In genomic region chr5:89168766-89169165, GRCh38 we compare ENCODE assay signal across 12 cellular contexts.
DNase-seq lines count a peak whose midpoint lies in the region; ATAC-seq, FAIRE-seq and TF ChIP-seq lines count a peak whose summit lies in the region.
"Had no signal": no experiment of that assay in that cellular context is flagged by ENCODE, and none has a peak within 500 bp of the region (broad histone marks: within the 10 kb centered on the region; RNA-seq: fewer than 3 reads in every experiment).

No MANE protein-coding gene starts in this region.

- no peak overlapping the region for H3K27ac ChIP-seq in coronary artery
- H3K27ac ChIP-seq: heart right ventricle had no signal

- no peak overlapping the region for H3K4me3 ChIP-seq in foreskin fibroblast (ENCODE audit: low read depth in 1 of 2, low read length in 2 of 2)
- no peak overlapping the region for H3K4me3 ChIP-seq in coronary artery
- H3K4me3 ChIP-seq: heart right ventricle had no signal

- ATAC-seq in HG02571 (IDR thresholded peaks at IDR 0.05; ENCODE audit: unreplicated experiment), result peak; percentile 68
- ATAC-seq in HG03280 (IDR thresholded peaks at IDR 0.05; ENCODE audit: unreplicated experiment), result peak; percentile 63
- ATAC-seq: heart right ventricle had no signal

- TF ChIP-seq CTCF in GM10248 (IDR thresholded peaks at IDR 0.05; ENCODE audit: control extremely low read depth, extremely low read depth, low read depth, missing control alignments) (no peak), foreskin fibroblast (IDR thresholded peaks at IDR 0.05; ENCODE audit: low read depth, low read length) (no peak), coronary artery (IDR thresholded peaks at IDR 0.05) (no peak)

- POLR2A ChIA-PET in GM10248 (lab: Yijun Ruan, JAX), result no interaction called here

- CTCF ChIA-PET in GM10248 (lab: Yijun Ruan, JAX), result no interaction called here

- DNase-seq in GM10248 (ENCODE audit: extremely low spot score) (peak; percentile 25), GM19239 (ENCODE audit: insufficient read length, low spot score) (peak; percentile 7), NCI-H2107 treated with DMSO at 0.1 percent for 48 hours (lab: John Stamatoyannopoulos, UW; ENCODE audit: unreplicated experiment) (no peak), NCI-H146 treated with DMSO at 0.1 percent for 48 hours (lab: John Stamatoyannopoulos, UW; ENCODE audit: unreplicated experiment) (no peak), foreskin fibroblast (no peak), coronary artery (ENCODE audit: low spot score) (no peak)
- DNase-seq: activated CD4-positive, alpha-beta T cell treated with anti-CD3 and anti-CD28 coated beads, Interleukin-2, amount 10 ng/mL, durations not matched to agents 24 days and 14 days; heart right ventricle; NCI-H2171 treated with DMSO at 0.1 percent for 48 hours had no signal

- peak; percentile 81 for FAIRE-seq in GM19239 (lab: Jason Lieb, UNC)
- FAIRE-seq: A204.1 had no signal

Comparison
In these comparisons a context has a peak if more than half of its experiments do, and no peak if none do; other contexts are left out.
1. DNase-seq: peak in GM10248 (single experiment) and GM19239 (single experiment); none in NCI-H2107 treated with DMSO at 0.1 percent for 48 hours (single experiment), NCI-H146 treated with DMSO at 0.1 percent for 48 hours (single experiment), foreskin fibroblast (0 of 2) and coronary artery (single experiment).